In genomic region chr17:888998-889401, GRCh38 we compare ENCODE assay signal across 1 cellular context.
TF ChIP-seq lines count a peak whose summit lies in the region.

No MANE protein-coding gene starts in this region.

TF ChIP-seq in WTC11, 78 proteins besides CTCF, POLR2A, EP300 and RAD21 (continued from another document):
- TF ChIP-seq ARID4B (CRISPR knock-in tag; IDR thresholded peaks at IDR 0.05; ENCODE audit: borderline replicate concordance), result no peak
- no peak for TF ChIP-seq PRDM15 (CRISPR knock-in tag; IDR thresholded peaks at IDR 0.05)
- TF ChIP-seq ZNF263 (CRISPR knock-in tag; IDR thresholded peaks at IDR 0.05; ENCODE audit: low read depth), result no peak
- no peak for TF ChIP-seq ZNF121 (CRISPR knock-in tag; IDR thresholded peaks at IDR 0.05)
- no peak for TF ChIP-seq HMGA2 (CRISPR knock-in tag; IDR thresholded peaks at IDR 0.05)
- no peak for TF ChIP-seq NR2C2 (CRISPR knock-in tag; IDR thresholded peaks at IDR 0.05)
- TF ChIP-seq, protein P1, sequence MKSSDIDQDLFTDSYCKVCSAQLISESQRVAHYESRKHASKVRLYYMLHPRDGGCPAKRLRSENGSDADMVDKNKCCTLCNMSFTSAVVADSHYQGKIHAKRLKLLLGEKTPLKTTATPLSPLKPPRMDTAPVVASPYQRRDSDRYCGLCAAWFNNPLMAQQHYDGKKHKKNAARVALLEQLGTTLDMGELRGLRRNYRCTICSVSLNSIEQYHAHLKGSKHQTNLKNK (CRISPR knock-in tag; IDR thresholded peaks at IDR 0.05), result no peak
